ENCODE assay signal across 10 cellular contexts in genomic region chr4:88765729-88766128, GRCh38.
DNase-seq lines count a peak whose midpoint lies in the region; ATAC-seq, FAIRE-seq and TF ChIP-seq lines count a peak whose summit lies in the region.
"Had no signal": no experiment of that assay in that cellular context is flagged by ENCODE, and none has a peak within 500 bp of the region (broad histone marks: within the 10 kb centered on the region; RNA-seq: fewer than 3 reads in every experiment).

No MANE protein-coding gene starts in this region.

- ATAC-seq in A549 (peak; percentile 84 to 87), left lobe of liver (peak; percentile 48), GM19035 (IDR thresholded peaks at IDR 0.05; ENCODE audit: unreplicated experiment) (no peak)
- ATAC-seq: body of pancreas had no signal

- H3K4me2 ChIP-seq in A549, result peak overlapping the region; percentile 45

- H3K4me1 ChIP-seq in A549, result peaks cover 27% of the 10 kb centered on the region

- WGBS in A549 (ENCODE audit: missing lambda C conversion rate), result 8% methylated on average over 2 of the region's 2 CpGs

- POLR2A ChIA-PET in A549 (lab: Yijun Ruan, JAX), result no interaction called here

- no peaks in the 10 kb centered on the region for H3K9me3 ChIP-seq in A549
- H3K9me3 ChIP-seq: body of pancreas had no signal

- no peak overlapping the region for H3K4me3 ChIP-seq in A549
- H3K4me3 ChIP-seq: body of pancreas had no signal

- in situ Hi-C loops in GM13976 (cut with MboI; ENCODE audit: low sequenced_read_pairs, unreplicated experiment), result no loop called here

- no peak for FAIRE-seq in A549 (lab: Jason Lieb, UNC)

- no peak for TF ChIP-seq POLR2A in A549 (IDR thresholded peaks at IDR 0.05; ENCODE audit: low read length)

- TF ChIP-seq CTCF in A549 (IDR thresholded peaks at IDR 0.05), result no peak
- TF ChIP-seq CTCF in GM13976 (IDR thresholded peaks at IDR 0.05; ENCODE audit: borderline replicate concordance, control extremely low read depth, extremely low read depth, insufficient read depth, missing control alignments), result no peak

- DNase-seq in A549 (ENCODE audit: low read depth in 1 of 2, low spot score in 1 of 2) (peak; percentile 15 to 23), LoVo (ENCODE audit: low spot score) (peak; percentile 14), dedifferentiated amniotic fluid mesenchymal stem cell (ENCODE audit: extremely low spot score) (peak; percentile 72), left lobe of liver (ENCODE audit: low spot score) (no peak), NCI-H2227 treated with DMSO at 0.1 percent for 48 hours (lab: John Stamatoyannopoulos, UW) (no peak), mesenteric fat pad (ENCODE audit: low spot score) (no peak), GM13976 (ENCODE audit: low spot score) (no peak)
- DNase-seq: activated CD4-positive, alpha-beta T cell treated with anti-CD3 and anti-CD28 coated beads, Interleukin-2, amount 50 U/mL, for 1 hour had no signal

- CTCF ChIA-PET in A549 (lab: Yijun Ruan, JAX), result interaction anchor here (1.0 to 1.6 kb wide), 3 partner anchors 11 to 59 kb away, joined by 3 to 5 read pairs (median 5); no protein-coding TSS in a partner anchor

- TF ChIP-seq RAD21 in A549 (conservative IDR thresholded peaks at IDR 0.05 in 1 of 2, IDR thresholded peaks at IDR 0.05 in 1 of 2), result no peak

- TF ChIP-seq EP300 in A549 (IDR thresholded peaks at IDR 0.05), result no peak

- no peak overlapping the region for H3K27ac ChIP-seq in A549
- H3K27ac ChIP-seq: body of pancreas had no signal

TF ChIP-seq in A549, 52 proteins besides CTCF, POLR2A, EP300 and RAD21:
- TF ChIP-seq ZSCAN20 (CRISPR knock-in tag; IDR thresholded peaks at IDR 0.05) (no peak), POLR2AphosphoS2 (conservative IDR thresholded peaks at IDR 0.05; ENCODE audit: low read length) (no peak), REST (IDR thresholded peaks at IDR 0.05) (peak; percentile 65), SMC3 (IDR thresholded peaks at IDR 0.05) (no peak), ZC3H11A (IDR thresholded peaks at IDR 0.05) (no peak), FOSL2 (IDR thresholded peaks at IDR 0.05) (0 out of 2 replicates have a peak, but pooled peaks have one; percentile 22), FOSL2 (CRISPR knock-in tag; IDR thresholded peaks at IDR 0.05) (0 out of 2 replicates have a peak, but pooled peaks have one; percentile 14)
- TF ChIP-seq, protein P1, sequence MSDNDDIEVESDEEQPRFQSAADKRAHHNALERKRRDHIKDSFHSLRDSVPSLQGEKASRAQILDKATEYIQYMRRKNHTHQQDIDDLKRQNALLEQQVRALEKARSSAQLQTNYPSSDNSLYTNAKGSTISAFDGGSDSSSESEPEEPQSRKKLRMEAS (IDR thresholded peaks at IDR 0.05), result 0 out of 2 replicates have a peak, but pooled peaks have one; percentile 22

Comparison
In these comparisons a context has a peak if more than half of its experiments do, and no peak if none do; other contexts are left out.
1. DNase-seq: peak in A549 (2 of 2), LoVo (single experiment) and dedifferentiated amniotic fluid mesenchymal stem cell (single experiment); none in left lobe of liver (single experiment), NCI-H2227 treated with DMSO at 0.1 percent for 48 hours (single experiment), mesenteric fat pad (single experiment) and GM13976 (single experiment).